In genomic region chr18:50281972-50282520, GRCh38 we compare ENCODE assay signal across 8 cellular contexts. TPM values are rescaled to one million over a fixed set of nuclear protein-coding genes. Genes with fewer than 3 reads are reported as not detected.
DNase-seq lines count a peak whose midpoint lies in the region; ATAC-seq and TF ChIP-seq lines count a peak whose summit lies in the region.

No MANE protein-coding gene starts in this region.

- H3K79me2 ChIP-seq in fibroblast of lung (ENCODE audit: control insufficient read depth, insufficient read depth, low read length) (peaks cover 41% of the 10 kb centered on the region), parathyroid adenoma (peaks cover 11% of the 10 kb centered on the region)

- H3K27ac ChIP-seq in RWPE1 = peak overlapping the region; percentile 91
- H3K27ac ChIP-seq in fibroblast of lung (ENCODE audit: insufficient read depth, low read length) = peak overlapping the region; percentile 92
- H3K27ac ChIP-seq in parathyroid adenoma = peak overlapping the region; percentile 88

- H3K4me3 ChIP-seq in GM06990 (replicated peaks; ENCODE audit: low read depth, low read length) = peak overlapping the region; percentile 100
- peak overlapping the region; percentile 91 to 100 (median 96) for H3K4me3 ChIP-seq in fibroblast of lung (replicated peaks in 1 of 4; ENCODE audit: control extremely low read depth in 1 of 4, insufficient read depth in 1 of 4, low read depth in 3 of 4, low read length in 4 of 4)
- H3K4me3 ChIP-seq in parathyroid adenoma (ENCODE audit: low read depth, low read length) = peak overlapping the region; percentile 96

- peak overlapping the region; percentile 69 for H2AFZ ChIP-seq in fibroblast of lung (ENCODE audit: low read length)
- peak overlapping the region; percentile 95 for H2AFZ ChIP-seq in parathyroid adenoma

- H3K27me3 ChIP-seq in GM06990 (replicated peaks; ENCODE audit: control insufficient read depth, insufficient read depth, low read length) = no peaks in the 10 kb centered on the region
- no peaks in the 10 kb centered on the region for H3K27me3 ChIP-seq in fibroblast of lung (ENCODE audit: control insufficient read depth, insufficient read depth, low read length)
- no peaks in the 10 kb centered on the region for H3K27me3 ChIP-seq in parathyroid adenoma (ENCODE audit: control insufficient read depth, insufficient read depth, low read length)

- H3K9ac ChIP-seq in fibroblast of lung (ENCODE audit: insufficient read depth, low read length) (peak overlapping the region; percentile 81), parathyroid adenoma (peak overlapping the region; percentile 34)

- CTCF ChIA-PET in RWPE1 (lab: Yijun Ruan, JAX) = no interaction called here

- H3K4me2 ChIP-seq in fibroblast of lung (ENCODE audit: extremely low read depth, insufficient read depth, low read length) (peak overlapping the region; percentile 30), parathyroid adenoma (ENCODE audit: low read length) (peak overlapping the region; percentile 99)

- TF ChIP-seq CTCF in GM06990 (IDR thresholded peaks at IDR 0.05; ENCODE audit: insufficient read depth, low read length, poor library complexity, severe bottlenecking) (no peak), RWPE1 (conservative IDR thresholded peaks at IDR 0.05; ENCODE audit: low read depth) (no peak), fibroblast of lung (conservative IDR thresholded peaks at IDR 0.05 in 1 of 2, IDR thresholded peaks at IDR 0.05 in 1 of 2; ENCODE audit: low read depth in 1 of 2, low read length in 2 of 2) (no peak), parathyroid adenoma (IDR thresholded peaks at IDR 0.05) (no peak)

- ATAC-seq in HG02840 (IDR thresholded peaks at IDR 0.05; ENCODE audit: low FRiP score, unreplicated experiment) (no peak), GM18873 (IDR thresholded peaks at IDR 0.05; ENCODE audit: low FRiP score, unreplicated experiment) (no peak)

- POLR2A ChIA-PET in RWPE1 (lab: Yijun Ruan, JAX; ENCODE audit: low non-redundant PET) = no interaction called here

- no peak for DNase-seq in GM06990 (ENCODE audit: extremely low read depth, insufficient read length)
- no peak for DNase-seq in RWPE1 (ENCODE audit: low spot score)
- DNase-seq in fibroblast of lung (ENCODE audit: low read depth in 2 of 2) = no peak
- DNase-seq in Kasumi-1 (lab: John Stamatoyannopoulos, UW) = no peak
- DNase-seq in DMS114 treated with DMSO at 0.1 percent for 48 hours (lab: John Stamatoyannopoulos, UW; ENCODE audit: unreplicated experiment) = no peak

- H3K9me3 ChIP-seq in fibroblast of lung (ENCODE audit: control insufficient read depth, insufficient read depth, low read depth, low read length) (no peaks in the 10 kb centered on the region), parathyroid adenoma (ENCODE audit: control insufficient read depth, low read length) (no peaks in the 10 kb centered on the region)

- no peaks in the 10 kb centered on the region for H4K20me1 ChIP-seq in fibroblast of lung (ENCODE audit: control insufficient read depth, extremely low read depth, insufficient read depth, low read length)

- H3K4me1 ChIP-seq in fibroblast of lung (ENCODE audit: control insufficient read depth, extremely low read depth, insufficient read depth, low read length) (peaks cover 6% of the 10 kb centered on the region), parathyroid adenoma (peaks cover 13% of the 10 kb centered on the region)

- H3K36me3 ChIP-seq in GM06990 (ENCODE audit: control insufficient read depth, insufficient read depth, low read length) = peaks cover 33% of the 10 kb centered on the region
- peaks cover 29% of the 10 kb centered on the region for H3K36me3 ChIP-seq in fibroblast of lung (ENCODE audit: control insufficient read depth, insufficient read depth, low read length)
- no peaks in the 10 kb centered on the region for H3K36me3 ChIP-seq in parathyroid adenoma (ENCODE audit: control insufficient read depth, insufficient read depth, low read length)

RNA-seq across cellular contexts. Expression of gene MBD1, which starts 0.7 kb away (rescaled TPM):
- total RNA-seq in fibroblast of lung = 44.9 and 53.3 TPM in 2 replicates
- polyA plus RNA-seq in fibroblast of lung = 31.1 and 36.2 TPM in 2 replicates
- polyA plus RNA-seq in fibroblast of lung (2012) = 25.4 and 30.8 TPM in 2 replicates
- 49.2 and 49.6 TPM in 2 replicates for polyA minus RNA-seq in fibroblast of lung (ENCODE audit: low replicate concordance)

RNA-seq across cellular contexts. Expression of gene CXXC1, which starts 5.4 kb away (rescaled TPM):
- 32.9 and 33.6 TPM in 2 replicates for total RNA-seq in fibroblast of lung
- polyA plus RNA-seq in fibroblast of lung = 19.4 and 29.1 TPM in 2 replicates
- 26.7 and 43.6 TPM in 2 replicates for polyA plus RNA-seq in fibroblast of lung (2012)
- polyA minus RNA-seq in fibroblast of lung (ENCODE audit: low replicate concordance) = 27.1 and 36.9 TPM in 2 replicates

RNA-seq across cellular contexts. Expression of gene CFAP53, which starts 15.8 kb away (rescaled TPM):
- total RNA-seq in fibroblast of lung = 0.99 and 1.0 TPM in 2 replicates
- 0.11 and 0.16 TPM in 2 replicates for polyA plus RNA-seq in fibroblast of lung
- polyA plus RNA-seq in fibroblast of lung (2012) = 0.12 and 0.20 TPM in 2 replicates
- not detected in 2 replicates for polyA minus RNA-seq in fibroblast of lung (ENCODE audit: low replicate concordance)
